Comparison of ENCODE assay signal across 10 cellular contexts in the genomic region with DNA sequence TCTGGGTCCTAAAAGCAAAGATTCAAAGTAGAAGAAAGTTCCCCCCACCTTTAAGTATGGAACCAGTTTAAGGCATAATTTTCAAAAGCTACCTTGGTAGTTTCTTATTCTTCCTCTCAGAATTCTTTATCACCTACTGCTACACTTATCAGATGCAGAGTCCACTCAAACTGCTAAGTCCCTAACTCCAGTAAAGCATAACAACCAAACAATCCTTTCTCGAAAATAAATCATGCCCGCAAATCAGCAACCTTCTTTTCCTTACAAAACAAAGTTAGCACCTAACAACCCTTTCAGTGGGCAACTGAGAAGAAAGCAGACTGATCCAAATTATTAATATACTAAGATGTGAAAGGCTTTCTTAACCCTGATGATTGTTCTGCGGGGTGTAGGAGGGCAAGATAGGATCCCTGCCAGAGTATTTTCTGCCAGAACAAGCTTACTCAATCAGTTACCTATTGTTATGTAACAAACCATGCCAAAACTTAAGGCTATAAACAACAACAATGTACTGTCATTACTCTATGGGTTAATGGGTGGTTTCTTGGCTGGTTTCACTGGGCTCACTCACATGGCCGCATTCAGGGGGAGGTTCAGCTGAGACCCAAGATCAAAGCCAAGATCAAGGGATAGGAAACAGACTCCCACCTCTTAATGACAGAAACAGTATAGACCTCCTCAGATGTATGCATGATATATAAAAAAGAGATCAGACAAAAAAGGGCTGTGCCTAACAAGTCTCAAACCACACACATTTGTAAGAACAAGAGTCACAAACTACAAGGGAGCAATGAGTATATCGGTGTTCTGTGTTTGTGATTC. TPM values are rescaled to one million over a fixed set of nuclear protein-coding genes. Genes with fewer than 3 reads are reported as not detected.
DNase-seq lines count a peak whose midpoint lies in the region; ATAC-seq and TF ChIP-seq lines count a peak whose summit lies in the region.
"Had no signal": no experiment of that assay in that cellular context is flagged by ENCODE, and none has a peak within 500 bp of the region (broad histone marks: within the 10 kb centered on the region; RNA-seq: fewer than 3 reads in every experiment).

No MANE protein-coding gene starts in this region.

- CTCF ChIA-PET in PC-3 (lab: Charles Lee): interaction anchor here (0.7 to 2.2 kb wide), 4 partner anchors 34 to 178 kb away, joined by 3 to 12 read pairs (median 4); a partner anchor contains a TSS

- peaks cover 22% of the 10 kb centered on the region for H3K36me3 Mint-ChIP-seq in activated CD4-positive, alpha-beta T cell treated with anti-CD3 and anti-CD28 coated beads, Interleukin-2, amount 10 ng/mL, durations not matched to agents 24 days and 14 days (ENCODE audit: low read depth)
- H3K36me3 Mint-ChIP-seq: natural killer cell had no signal

- H4K20me1 ChIP-seq in PC-3 (ENCODE audit: low read length): peaks cover 31% of the 10 kb centered on the region

- no peaks in the 10 kb centered on the region for H3K27me3 Mint-ChIP-seq in activated CD4-positive, alpha-beta T cell treated with anti-CD3 and anti-CD28 coated beads, Interleukin-2, amount 10 ng/mL, durations not matched to agents 24 days and 14 days

- 47 to 60% methylated on average over 5 of the region's 5 CpGs for WGBS in esophagus squamous epithelium, 2 donors

- ATAC-seq in PC-3 (peak; percentile 10; the same call in 1 of the 2 replicates), HG03342 (IDR thresholded peaks at IDR 0.05; ENCODE audit: unreplicated experiment) (no peak), GM18870 (IDR thresholded peaks at IDR 0.05; ENCODE audit: unreplicated experiment) (no peak)
- ATAC-seq in stimulated activated naive CD8-positive, alpha-beta T cell treated with anti-CD3 and anti-CD28 coated beads, Interleukin-15, Interleukin-2, amounts not matched to agents 100 U/mL and 50 U/mL, for 24 hours: peak; percentile 86

- intact Hi-C loops in activated CD4-positive, alpha-beta T cell treated with anti-CD3 and anti-CD28 coated beads, Interleukin-2, amount 10 ng/mL, durations not matched to agents 24 days and 14 days (cut with micrococcal nuclease): loop anchor here (2.0 kb wide), 1 partner anchor 16 kb away; no protein-coding TSS in a partner anchor
- intact Hi-C loops in PC-3 (cut with micrococcal nuclease) (loop anchor here (2.0 to 10.0 kb wide), 2 partner anchors 42 to 340 kb away; a partner anchor contains a TSS), esophagus squamous epithelium (cut with DNase I) (no loop called here)

- no peaks in the 10 kb centered on the region for H3K9me3 ChIP-seq in PC-3 (ENCODE audit: low read length)
- no peaks in the 10 kb centered on the region for H3K9me3 ChIP-seq in esophagus squamous epithelium

- peak overlapping the region; percentile 29 for H3K4me2 ChIP-seq in PC-3 (ENCODE audit: low read length)

- peaks cover 97% of the 10 kb centered on the region for H3K79me2 ChIP-seq in PC-3 (ENCODE audit: low read length)

- H3K27ac Mint-ChIP-seq in activated CD4-positive, alpha-beta T cell treated with anti-CD3 and anti-CD28 coated beads, Interleukin-2, amount 10 ng/mL, durations not matched to agents 24 days and 14 days: peak overlapping the region; percentile 27

- TF ChIP-seq POLR2A in esophagus squamous epithelium (IDR thresholded peaks at IDR 0.05): no peak

- H3K4me3 ChIP-seq in PC-3 (ENCODE audit: low read length) (no peak overlapping the region), esophagus squamous epithelium (no peak overlapping the region)

- H3F3A ChIP-seq in PC-3 (ENCODE audit: low read length, unreplicated experiment): no peaks in the 10 kb centered on the region

- H3K36me3 ChIP-seq in PC-3 (ENCODE audit: low read depth, low read length) (no peaks in the 10 kb centered on the region), esophagus squamous epithelium (peaks cover 0 to 7% (median 0%) of the 10 kb centered on the region in 3 donors)

- H3K4me1 ChIP-seq in PC-3 (ENCODE audit: insufficient read depth, low read length) (peaks cover 19% of the 10 kb centered on the region), esophagus squamous epithelium (peaks cover 15 to 52% (median 24%) of the 10 kb centered on the region in 3 donors)

- H3K27ac ChIP-seq in PC-3 (ENCODE audit: low read length) (no peak overlapping the region), esophagus squamous epithelium (peak overlapping the region in 3 of 4 donors; percentile 11 to 31 (median 18))

- BruUV-seq in PC-3 (replicated peaks; lab: Mats Ljungman, UMichigan): no TSS peak

- H3K27me3 ChIP-seq in PC-3 (ENCODE audit: low read length) (no peaks in the 10 kb centered on the region), esophagus squamous epithelium (no peaks in the 10 kb centered on the region)

- TF ChIP-seq CTCF in PC-3 (conservative IDR thresholded peaks at IDR 0.05; ENCODE audit: low read depth, low read length): no peak
- no peak for TF ChIP-seq CTCF in esophagus squamous epithelium (IDR thresholded peaks at IDR 0.05)

- H3K4me3 Mint-ChIP-seq in activated CD4-positive, alpha-beta T cell treated with anti-CD3 and anti-CD28 coated beads, Interleukin-2, amount 10 ng/mL, durations not matched to agents 24 days and 14 days: peak overlapping the region; percentile 4
- H3K4me3 Mint-ChIP-seq: natural killer cell had no signal

- POLR2A ChIA-PET in PC-3 (lab: Charles Lee; ENCODE audit: unreplicated experiment): interaction anchor here (0.6 to 1.1 kb wide), 3 partner anchors 28 to 42 kb away, joined by 4 to 5 read pairs (median 4); a partner anchor contains a TSS

- peaks cover 37% of the 10 kb centered on the region for H3K4me1 Mint-ChIP-seq in activated CD4-positive, alpha-beta T cell treated with anti-CD3 and anti-CD28 coated beads, Interleukin-2, amount 10 ng/mL, durations not matched to agents 24 days and 14 days

- no peaks in the 10 kb centered on the region for H3K9me2 ChIP-seq in PC-3 (replicated peaks; ENCODE audit: low read length)

- peaks cover 4% of the 10 kb centered on the region for H3K9me3 Mint-ChIP-seq in activated CD4-positive, alpha-beta T cell treated with anti-CD3 and anti-CD28 coated beads, Interleukin-2, amount 10 ng/mL, durations not matched to agents 24 days and 14 days
- H3K9me3 Mint-ChIP-seq: natural killer cell had no signal

- no peak overlapping the region for H3K9ac ChIP-seq in PC-3 (ENCODE audit: low read length)

- no peak overlapping the region for H2AFZ ChIP-seq in PC-3 (ENCODE audit: low read length)

- peak; percentile 51 for DNase-seq in activated CD4-positive, alpha-beta T cell treated with anti-CD3 and anti-CD28 coated beads, Interleukin-2, amount 10 ng/mL, durations not matched to agents 24 days and 14 days
- no peak for DNase-seq in activated CD4-positive, alpha-beta T cell treated with anti-CD3 and anti-CD28 coated beads, Interleukin-2, amount 50 U/mL, for 1 hour
- DNase-seq in PC-3 (no peak), esophagus squamous epithelium (lab: John Stamatoyannopoulos, UW) (no peak)
- no peak for DNase-seq in stimulated activated naive CD8-positive, alpha-beta T cell treated with anti-CD3 and anti-CD28 coated beads, Interleukin-15, Interleukin-2, amounts not matched to agents 100 U/mL and 50 U/mL, for 24 hours
- no peak for DNase-seq in activated CD8-positive, alpha-beta memory T cell treated with anti-CD3 and anti-CD28 coated beads, Interleukin-2, amount 50 U/mL, for 48 hours
- DNase-seq: natural killer cell, NCI-H1930 had no signal

RNA-seq across cellular contexts. Expression of a gene that starts 42.0 kb away (rescaled TPM):
- total RNA-seq in activated CD4-positive, alpha-beta T cell treated with anti-CD3 and anti-CD28 coated beads, Interleukin-2, amount 10 ng/mL, durations not matched to agents 24 days and 14 days: 83.2 and 85.1 TPM in 2 replicates
- total RNA-seq in PC-3 (2014; rRNA removed) (37.6 and 46.1 TPM in 2 replicates), esophagus squamous epithelium (10 to 100 TPM; 52.5 to 65.8 (median 57.7) TPM)

Comparison
In these comparisons a context has a peak if more than half of its experiments do, and no peak if none do; other contexts are left out.
1. ATAC-seq: peak in PC-3 (single experiment) and stimulated activated naive CD8-positive, alpha-beta T cell treated with anti-CD3 and anti-CD28 coated beads, Interleukin-15, Interleukin-2, amounts not matched to agents 100 U/mL and 50 U/mL, for 24 hours (single experiment); none in HG03342 (single experiment) and GM18870 (single experiment).